Comparison of ENCODE assay signal across 11 cellular contexts in the genomic region with DNA sequence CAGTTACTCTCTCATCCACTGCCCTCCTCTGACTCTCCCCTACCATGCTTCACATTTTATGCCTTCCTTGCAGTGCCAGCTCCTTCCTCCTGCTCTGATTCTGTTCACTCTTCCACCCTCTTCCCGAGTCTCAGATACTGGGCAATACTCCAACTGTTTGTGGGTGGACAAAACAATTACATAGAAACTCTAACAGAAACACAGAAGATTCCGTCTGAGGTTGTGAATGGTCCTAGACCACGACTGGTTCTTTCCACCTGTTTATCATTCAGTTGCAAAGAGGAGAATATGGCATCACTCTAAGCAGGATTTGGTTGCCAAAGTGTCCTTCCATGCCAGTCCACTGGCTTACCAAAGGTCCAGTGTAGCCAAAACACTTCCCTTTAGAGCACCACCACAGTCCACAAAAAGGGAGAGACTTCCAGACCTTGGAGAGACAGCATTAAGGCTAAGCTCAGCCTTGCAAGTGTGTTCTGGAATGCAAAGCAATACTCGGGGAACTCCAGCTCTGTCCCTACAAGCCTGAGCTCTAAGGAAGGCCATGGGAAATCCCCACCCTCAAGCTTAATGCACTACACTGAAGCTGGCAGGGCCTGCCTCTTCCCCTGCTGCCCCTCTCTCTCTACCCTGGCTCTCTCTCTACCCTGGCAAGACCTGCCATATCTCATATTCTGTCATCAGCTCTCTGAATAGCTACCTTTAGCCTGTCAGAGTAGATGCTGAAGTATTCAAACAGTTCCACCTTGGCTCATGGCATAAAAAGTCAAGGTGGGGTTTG. TPM values are rescaled to one million over a fixed set of nuclear protein-coding genes. Genes with fewer than 3 reads are reported as not detected.
A peak's percentile ranks its signal among the peaks of the same experiment; 100 is the strongest.
DNase-seq lines count a peak whose midpoint lies in the region; ATAC-seq, FAIRE-seq and TF ChIP-seq lines count a peak whose summit lies in the region.
"Had no signal": no experiment of that assay in that cellular context is flagged by ENCODE, and none has a peak within 500 bp of the region (broad histone marks: within the 10 kb centered on the region; RNA-seq: fewer than 3 reads in every experiment).

No MANE protein-coding gene starts in this region.

- CTCF ChIA-PET in CD8-positive, alpha-beta T cell (lab: Charles Lee) = no interaction called here
- CTCF ChIA-PET in A673 (lab: Charles Lee) = interaction anchor here (0.7 kb wide), 1 partner anchor 332 kb away, joined by 3 read pairs; no protein-coding TSS in a partner anchor

- DNase-seq in LHCN-M2 (ENCODE audit: low read depth) (peak; percentile 91), epithelial cell of prostate (ENCODE audit: low read depth, low spot score) (peak; percentile 92), pancreas (peak in 1 of 6 donors; percentile 27), DMS 273 (lab: John Stamatoyannopoulos, UW; ENCODE audit: unreplicated experiment) (no peak), A673 (ENCODE audit: low spot score) (no peak)
- no peak for DNase-seq in CD8-positive, alpha-beta T cell
- DNase-seq: activated naive CD4-positive, alpha-beta T cell treated with anti-CD3 and anti-CD28 coated beads, Interleukin-2, amount 10 ng/mL, durations not matched to agents 7 days and 5 days; erythroblast; stimulated activated naive B cell treated with anti-CD40 and anti-IgM and Interleukin-4, amounts not matched to agents 10 μg/mL and 1 μg/mL and 100 μg/mL, for 72 hours had no signal

- no peaks in the 10 kb centered on the region for H3K9me3 ChIP-seq in pancreas
- no peaks in the 10 kb centered on the region for H3K9me3 ChIP-seq in CD8-positive, alpha-beta T cell (ENCODE audit: low read length)
- H3K9me3 ChIP-seq in A673 (ENCODE audit: low read depth, low read length, poor library complexity, severe bottlenecking) = no peaks in the 10 kb centered on the region

- no peak overlapping the region for H3K27ac Mint-ChIP-seq in CD8-positive, alpha-beta T cell
- H3K27ac Mint-ChIP-seq: activated naive CD4-positive, alpha-beta T cell treated with anti-CD3 and anti-CD28 coated beads, Interleukin-2, amount 10 ng/mL, durations not matched to agents 7 days and 5 days; stimulated activated naive B cell treated with anti-CD40 and anti-IgM and Interleukin-4, amounts not matched to agents 10 μg/mL and 1 μg/mL and 100 μg/mL, for 72 hours had no signal

- no peak for FAIRE-seq in pancreas (lab: Jason Lieb, UNC)

- no peaks in the 10 kb centered on the region for H3K36me3 Mint-ChIP-seq in CD8-positive, alpha-beta T cell
- H3K36me3 Mint-ChIP-seq: activated naive CD4-positive, alpha-beta T cell treated with anti-CD3 and anti-CD28 coated beads, Interleukin-2, amount 10 ng/mL, durations not matched to agents 7 days and 5 days; stimulated activated naive B cell treated with anti-CD40 and anti-IgM and Interleukin-4, amounts not matched to agents 10 μg/mL and 1 μg/mL and 100 μg/mL, for 72 hours had no signal

- no peaks in the 10 kb centered on the region for H3K27me3 ChIP-seq in pancreas
- H3K27me3 ChIP-seq in CD8-positive, alpha-beta T cell (ENCODE audit: insufficient read depth, low read length) = no peaks in the 10 kb centered on the region
- no peaks in the 10 kb centered on the region for H3K27me3 ChIP-seq in A673 (replicated peaks; ENCODE audit: insufficient read depth, low read depth, low read length, poor library complexity)

- intact Hi-C loops in pancreas (cut with DNase I) = no loop called here
- intact Hi-C loops in CD8-positive, alpha-beta T cell (cut with DNase I, micrococcal nuclease) = no loop called here
- intact Hi-C loops in A673 (cut with micrococcal nuclease; ENCODE audit: unreplicated experiment) = no loop called here

- ATAC-seq in GM18868 (IDR thresholded peaks at IDR 0.05; ENCODE audit: unreplicated experiment) (peak; percentile 93), pancreas (peak in 3 of 4 donors; percentile 26 to 87 (median 58)), GM21529 (IDR thresholded peaks at IDR 0.05; ENCODE audit: unreplicated experiment) (no peak)
- ATAC-seq in CD8-positive, alpha-beta T cell = no peak
- ATAC-seq: stimulated activated naive B cell treated with anti-CD40 and anti-IgM and Interleukin-4, amounts not matched to agents 10 μg/mL and 1 μg/mL and 100 μg/mL, for 72 hours had no signal

- POLR2A ChIA-PET in CD8-positive, alpha-beta T cell (lab: Charles Lee) = no interaction called here
- POLR2A ChIA-PET in A673 (lab: Charles Lee; ENCODE audit: low non-redundant PET) = no interaction called here

- WGBS in pancreas, 2 donors = 35 to 53% methylated on average over 4 of the region's 4 CpGs

- H3K27ac ChIP-seq in epithelial cell of prostate (peak overlapping the region; percentile 76), pancreas (no peak overlapping the region), A673 (ENCODE audit: low read depth, low read length, poor library complexity, severe bottlenecking) (no peak overlapping the region)
- H3K27ac ChIP-seq in CD8-positive, alpha-beta T cell (ENCODE audit: low read depth, low read length) = no peak overlapping the region

- H3K4me1 Mint-ChIP-seq in CD8-positive, alpha-beta T cell (ENCODE audit: low read depth) = no peaks in the 10 kb centered on the region
- H3K4me1 Mint-ChIP-seq: activated naive CD4-positive, alpha-beta T cell treated with anti-CD3 and anti-CD28 coated beads, Interleukin-2, amount 10 ng/mL, durations not matched to agents 7 days and 5 days; stimulated activated naive B cell treated with anti-CD40 and anti-IgM and Interleukin-4, amounts not matched to agents 10 μg/mL and 1 μg/mL and 100 μg/mL, for 72 hours had no signal

- H3K4me1 ChIP-seq in pancreas = no peaks in the 10 kb centered on the region
- no peaks in the 10 kb centered on the region for H3K4me1 ChIP-seq in CD8-positive, alpha-beta T cell (ENCODE audit: insufficient read depth, low read length)
- no peaks in the 10 kb centered on the region for H3K4me1 ChIP-seq in A673 (ENCODE audit: insufficient read depth, low read length, poor library complexity, severe bottlenecking)

- H3K9me3 Mint-ChIP-seq in CD8-positive, alpha-beta T cell = peaks cover 5% of the 10 kb centered on the region

- no peak overlapping the region for H3K4me3 Mint-ChIP-seq in CD8-positive, alpha-beta T cell
- H3K4me3 Mint-ChIP-seq: activated naive CD4-positive, alpha-beta T cell treated with anti-CD3 and anti-CD28 coated beads, Interleukin-2, amount 10 ng/mL, durations not matched to agents 7 days and 5 days; stimulated activated naive B cell treated with anti-CD40 and anti-IgM and Interleukin-4, amounts not matched to agents 10 μg/mL and 1 μg/mL and 100 μg/mL, for 72 hours had no signal

- no peak for TF ChIP-seq CTCF in pancreas (IDR thresholded peaks at IDR 0.05)
- no peak for TF ChIP-seq CTCF in CD8-positive, alpha-beta T cell (IDR thresholded peaks at IDR 0.05)
- TF ChIP-seq CTCF in A673 (conservative IDR thresholded peaks at IDR 0.05; ENCODE audit: low read depth, low read length) = no peak

- no peak overlapping the region for H3K4me3 ChIP-seq in pancreas
- H3K4me3 ChIP-seq in CD8-positive, alpha-beta T cell (ENCODE audit: low read depth, low read length) = no peak overlapping the region
- no peak overlapping the region for H3K4me3 ChIP-seq in A673 (ENCODE audit: low read depth, low read length, poor library complexity, severe bottlenecking)

- H3K36me3 ChIP-seq in pancreas (no peaks in the 10 kb centered on the region), A673 (ENCODE audit: insufficient read depth, low read length, poor library complexity, severe bottlenecking) (no peaks in the 10 kb centered on the region)
- no peaks in the 10 kb centered on the region for H3K36me3 ChIP-seq in CD8-positive, alpha-beta T cell (ENCODE audit: insufficient read depth, low read length)

- no TSS peak for BruUV-seq in A673 (replicated peaks; lab: Mats Ljungman, UMichigan)

- peaks cover 3% of the 10 kb centered on the region for H3K27me3 Mint-ChIP-seq in CD8-positive, alpha-beta T cell (ENCODE audit: low read depth)
- H3K27me3 Mint-ChIP-seq: activated naive CD4-positive, alpha-beta T cell treated with anti-CD3 and anti-CD28 coated beads, Interleukin-2, amount 10 ng/mL, durations not matched to agents 7 days and 5 days; stimulated activated naive B cell treated with anti-CD40 and anti-IgM and Interleukin-4, amounts not matched to agents 10 μg/mL and 1 μg/mL and 100 μg/mL, for 72 hours had no signal

RNA-seq across cellular contexts. Expression of gene RND3, which starts 33.6 kb away (rescaled TPM):
- total RNA-seq in LHCN-M2 (2014; rRNA removed) = 96.0 and 133 TPM in 2 replicates
- 39.0 TPM for polyA plus RNA-seq in LHCN-M2 (2012)
- total RNA-seq in pancreas = 1 to 10 TPM; 3.9 to 9.8 (median 5.1) TPM
- polyA plus RNA-seq in pancreas = 1 to 10 TPM; 4.5 to 4.8 TPM
- not detected for total RNA-seq in CD8-positive, alpha-beta T cell
- 10.2 and 15.0 TPM in 2 replicates for total RNA-seq in A673 (2021)

Comparison
In these comparisons a context has a peak if more than half of its experiments do, and no peak if none do; other contexts are left out.
1. ATAC-seq: peak in GM18868 (single experiment) and pancreas (3 of 4); none in CD8-positive, alpha-beta T cell (single experiment) and GM21529 (single experiment).
2. DNase-seq: peak in LHCN-M2 (single experiment) and epithelial cell of prostate (single experiment); none in CD8-positive, alpha-beta T cell (0 of 7), DMS 273 (single experiment) and A673 (single experiment).
3. RNA of gene RND3, which starts 33.6 kb away (total RNA-seq): 96.0 to 133 TPM in LHCN-M2, 10.2 to 15.0 TPM in A673 and 3.9 to 9.8 TPM in pancreas; not detected in CD8-positive, alpha-beta T cell; every median in the first group is over 4 times any median in the second.